Comparison of ENCODE assay signal across 18 cellular contexts in genomic region chr11:27863637-27864036, GRCh38.
"Had no signal": no experiment of that assay in that cellular context is flagged by ENCODE, and none has a peak within 500 bp of the region (broad histone marks: within the 10 kb centered on the region; RNA-seq: fewer than 3 reads in every experiment).

No MANE protein-coding gene starts in this region.

- DNase-seq: Kasumi-1, MM.1S, NCI-H1436, NCI-H187, NCI-H2029, NCI-H2081 treated with DMSO at 0.1 percent for 48 hours, NCI-H2171, NCI-H226, NCI-H510A treated with DMSO at 0.1 percent for 48 hours, NCI-H526, RPMI8226, SHP77, SK-N-SH, SW 1271 had no signal

- H3K4me3 Mint-ChIP-seq: IgD-negative memory B cell had no signal

- ATAC-seq: HepG2, K562 had no signal

- H3K9me3 ChIP-seq: SK-N-SH had no signal

- H3K4me3 ChIP-seq: K562 had no signal

- H3K4me1 Mint-ChIP-seq: IgD-negative memory B cell had no signal

- H3K9me3 Mint-ChIP-seq: IgD-negative memory B cell had no signal

- H3K27ac Mint-ChIP-seq: IgD-negative memory B cell had no signal

- H3K27ac ChIP-seq: KMS-11 had no signal

- H3K9ac ChIP-seq: KMS-11, SK-N-SH had no signal

- H3K4me2 ChIP-seq: KMS-11, SK-N-SH had no signal
